19 cellular contexts compared by ENCODE assay signal in the genomic region with DNA sequence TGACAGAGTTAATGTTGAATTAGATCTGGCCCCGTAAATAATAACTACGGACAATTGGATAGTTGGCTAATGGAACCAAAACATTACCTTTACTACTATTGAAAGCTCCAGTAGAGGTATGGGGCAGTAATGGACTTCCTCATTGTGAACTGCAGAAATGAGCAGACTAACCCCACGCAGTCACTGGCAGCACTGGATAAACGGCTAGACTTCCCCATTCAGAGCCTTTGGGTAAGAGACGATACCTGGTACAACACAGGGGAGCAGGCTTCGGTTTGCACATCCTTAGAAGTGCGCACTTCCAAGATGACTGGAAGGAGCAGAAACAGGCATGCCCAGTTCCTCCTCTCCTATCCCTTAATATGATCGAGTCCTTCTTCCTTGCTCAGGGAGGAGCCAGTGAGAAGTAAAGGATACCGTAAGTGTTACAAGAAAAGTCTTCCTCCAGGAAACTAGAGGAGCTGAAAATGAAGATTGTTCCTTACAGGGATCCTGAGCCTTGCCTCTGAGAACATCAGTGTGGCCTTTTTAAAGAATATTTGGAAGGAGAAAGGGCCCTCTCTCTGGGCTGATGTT.
DNase-seq lines count a peak whose midpoint lies in the region; ATAC-seq and TF ChIP-seq lines count a peak whose summit lies in the region.
"Had no signal": no experiment of that assay in that cellular context is flagged by ENCODE, and none has a peak within 500 bp of the region (broad histone marks: within the 10 kb centered on the region; RNA-seq: fewer than 3 reads in every experiment).

No MANE protein-coding gene starts in this region.

- H3K4me2 ChIP-seq in HCT116 (ENCODE audit: low read length), result no peak overlapping the region

- no peaks in the 10 kb centered on the region for H4K20me1 ChIP-seq in HCT116 (ENCODE audit: insufficient read depth)

- H3K4me3 Mint-ChIP-seq in neural crest cell, result peak overlapping the region; percentile 33
- H3K4me3 Mint-ChIP-seq: CD8-positive, alpha-beta T cell had no signal

- 0 out of 2 replicates have a peak, but pooled peaks cover 3% of the 10 kb centered on the region for H3K9me2 ChIP-seq in HCT116 (ENCODE audit: insufficient read depth)

- H3K27ac Mint-ChIP-seq in neural crest cell (ENCODE audit: unreplicated experiment), result no peak overlapping the region
- H3K27ac Mint-ChIP-seq: CD8-positive, alpha-beta T cell had no signal

- H3K27me3 ChIP-seq in HCT116 (ENCODE audit: insufficient read depth, low read length), result no peaks in the 10 kb centered on the region
- H3K27me3 ChIP-seq: BE2C, Peyer's patch had no signal

- CTCF ChIA-PET in HCT116 (lab: Charles Lee), result no interaction called here

- peaks cover 0 to 8% of the 10 kb centered on the region in 2 experiments; a peak in 1 of 4 replicates for H3K9me3 ChIP-seq in HCT116 (ENCODE audit: control insufficient read depth in 1 of 2, insufficient read depth in 1 of 2, low read depth in 1 of 2, low read length in 2 of 2)
- H3K9me3 ChIP-seq: BE2C, Peyer's patch had no signal

- H3K79me2 ChIP-seq in HCT116 (ENCODE audit: insufficient read depth, low read length), result no peaks in the 10 kb centered on the region

- DNase-seq in Daoy (ENCODE audit: low read depth), result peak; percentile 7
- DNase-seq in HCT116 (ENCODE audit: low read depth, low spot score), result no peak
- DNase-seq in T1000 (lab: John Stamatoyannopoulos, UW), result peak; percentile 40
- DNase-seq in neural crest cell (ENCODE audit: low read depth, low spot score), result no peak
- no peak for DNase-seq in Ammon's horn (ENCODE audit: low spot score)
- no peak for DNase-seq in central memory CD4-positive, alpha-beta T cell
- no peak for DNase-seq in stimulated activated CD4-positive, alpha-beta T cell treated with anti-CD3 and anti-CD28 coated beads, Interleukin-4, amount 100 ng/mL, for 4 hours
- DNase-seq: ACHN; BE2C; CD8-positive, alpha-beta T cell; DMS79 treated with DMSO at 0.1 percent for 48 hours; GF-D8; HCEC 1CT; NCI-H1105; NCI-H1694 treated with DMSO at 0.1 percent for 48 hours; NCI-H446; NCI-H748 treated with DMSO at 0.1 percent for 48 hours; Peyer's patch; Right ventricle myocardium superior had no signal

- POLR2A ChIA-PET in HCT116 (lab: Charles Lee), result no interaction called here

- H3K9me3 Mint-ChIP-seq in neural crest cell, result peaks cover 12% of the 10 kb centered on the region

- RAD21 ChIA-PET in HCT116 (lab: Charles Lee; ENCODE audit: low non-redundant PET in 1 of 2, low total read pairs in 2 of 2, uncharacterized antibody in 2 of 2, unreplicated experiment in 2 of 2), result no interaction called here

- no TSS peak for BruUV-seq in HCT116 (replicated peaks; lab: Mats Ljungman, UMichigan)

- intact Hi-C loops in HCT116 (cut with micrococcal nuclease), result no loop called here

- no peak for ATAC-seq in HCT116
- ATAC-seq: CD8-positive, alpha-beta T cell had no signal

- no peak for TF ChIP-seq CTCF in HCT116 (IDR thresholded peaks at IDR 0.05 in 2 of 3, conservative IDR thresholded peaks at IDR 0.05 in 1 of 3; ENCODE audit: borderline replicate concordance in 1 of 3, insufficient read depth in 1 of 3, low read depth in 2 of 3, low read length in 2 of 3)
- TF ChIP-seq CTCF in neural crest cell (conservative IDR thresholded peaks at IDR 0.05), result no peak

- H3K9ac ChIP-seq in HCT116 (ENCODE audit: low read length), result no peak overlapping the region

- no peak overlapping the region for H3K27ac ChIP-seq in HCT116 (ENCODE audit: low read depth, low read length)
- H3K27ac ChIP-seq: Peyer's patch had no signal

- H3K36me3 ChIP-seq in HCT116 (ENCODE audit: control insufficient read depth in 1 of 2, insufficient read depth in 2 of 2, low read length in 2 of 2), result no peaks in the 10 kb centered on the region
- H3K36me3 ChIP-seq: BE2C, Peyer's patch had no signal

- no peaks in the 10 kb centered on the region for H3K4me1 Mint-ChIP-seq in neural crest cell

- peak overlapping the region; percentile 49 for H2AFZ ChIP-seq in HCT116 (ENCODE audit: low read depth, low read length, poor library complexity, severe bottlenecking)

- no peak overlapping the region for H3K4me3 ChIP-seq in HCT116 (replicated peaks in 1 of 2; ENCODE audit: low read depth in 1 of 2, low read length in 2 of 2)
- H3K4me3 ChIP-seq: Peyer's patch had no signal

- no peaks in the 10 kb centered on the region for H3K27me3 Mint-ChIP-seq in neural crest cell (ENCODE audit: low read depth)

- no peak for TF ChIP-seq RAD21 in HCT116 (IDR thresholded peaks at IDR 0.05; ENCODE audit: low read depth)

- no peak for TF ChIP-seq POLR2A in HCT116 (IDR thresholded peaks at IDR 0.05; ENCODE audit: borderline replicate concordance, extremely low read depth, insufficient read depth, insufficient read length)

- peaks cover 3% of the 10 kb centered on the region for H3K36me3 Mint-ChIP-seq in neural crest cell (ENCODE audit: low read depth)
- H3K36me3 Mint-ChIP-seq: CD8-positive, alpha-beta T cell had no signal

- H3K4me1 ChIP-seq in HCT116 (ENCODE audit: control insufficient read depth in 1 of 2, insufficient read depth in 2 of 2, low read length in 2 of 2), result no peaks in the 10 kb centered on the region
- H3K4me1 ChIP-seq: BE2C, Peyer's patch had no signal

TF ChIP-seq in HCT116, 20 proteins besides CTCF, POLR2A, EP300 and RAD21:
- no peak for TF ChIP-seq EZH2 (IDR thresholded peaks at IDR 0.05)
- TF ChIP-seq, protein P1, sequence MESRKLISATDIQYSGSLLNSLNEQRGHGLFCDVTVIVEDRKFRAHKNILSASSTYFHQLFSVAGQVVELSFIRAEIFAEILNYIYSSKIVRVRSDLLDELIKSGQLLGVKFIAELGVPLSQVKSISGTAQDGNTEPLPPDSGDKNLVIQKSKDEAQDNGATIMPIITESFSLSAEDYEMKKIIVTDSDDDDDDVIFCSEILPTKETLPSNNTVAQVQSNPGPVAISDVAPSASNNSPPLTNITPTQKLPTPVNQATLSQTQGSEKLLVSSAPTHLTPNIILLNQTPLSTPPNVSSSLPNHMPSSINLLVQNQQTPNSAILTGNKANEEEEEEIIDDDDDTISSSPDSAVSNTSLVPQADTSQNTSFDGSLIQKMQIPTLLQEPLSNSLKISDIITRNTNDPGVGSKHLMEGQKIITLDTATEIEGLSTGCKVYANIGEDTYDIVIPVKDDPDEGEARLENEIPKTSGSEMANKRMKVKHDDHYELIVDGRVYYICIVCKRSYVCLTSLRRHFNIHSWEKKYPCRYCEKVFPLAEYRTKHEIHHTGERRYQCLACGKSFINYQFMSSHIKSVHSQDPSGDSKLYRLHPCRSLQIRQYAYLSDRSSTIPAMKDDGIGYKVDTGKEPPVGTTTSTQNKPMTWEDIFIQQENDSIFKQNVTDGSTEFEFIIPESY (IDR thresholded peaks at IDR 0.05; ENCODE audit: extremely low read depth, insufficient replicate concordance, low read length), result no peak
- no peak for TF ChIP-seq JUND (IDR thresholded peaks at IDR 0.05)
- TF ChIP-seq EZH2phosphoT487 (IDR thresholded peaks at IDR 0.05; ENCODE audit: borderline replicate concordance), result no peak
- TF ChIP-seq MAX (IDR thresholded peaks at IDR 0.05), result no peak
- no peak for TF ChIP-seq CEBPB (IDR thresholded peaks at IDR 0.05; ENCODE audit: low read depth)
- no peak for TF ChIP-seq ZFX (IDR thresholded peaks at IDR 0.05)
- no peak for TF ChIP-seq YY1 (IDR thresholded peaks at IDR 0.05; ENCODE audit: extremely low read depth, insufficient replicate concordance, low read depth, low read length)
- no peak for TF ChIP-seq ZNF274 (IDR thresholded peaks at IDR 0.05; ENCODE audit: low read depth, low read length)
- no peak for TF ChIP-seq CBX3 (IDR thresholded peaks at IDR 0.05; ENCODE audit: low read depth)
- no peak for TF ChIP-seq SRF (IDR thresholded peaks at IDR 0.05; ENCODE audit: low read depth)
- no peak for TF ChIP-seq TCF7L2 (IDR thresholded peaks at IDR 0.05; ENCODE audit: borderline replicate concordance, extremely low read depth, insufficient read depth, insufficient read length)
- TF ChIP-seq REST (IDR thresholded peaks at IDR 0.05; ENCODE audit: low read depth), result no peak
- TF ChIP-seq SP1 (IDR thresholded peaks at IDR 0.05; ENCODE audit: low read depth), result no peak
- TF ChIP-seq POLR2AphosphoS5 (IDR thresholded peaks at IDR 0.05; ENCODE audit: low read depth, low read length), result no peak
- TF ChIP-seq ATF3 (IDR thresholded peaks at IDR 0.05), result no peak

Comparison
In these comparisons a context has a peak if more than half of its experiments do, and no peak if none do; other contexts are left out.
1. DNase-seq: peak in Daoy (single experiment) and T1000 (single experiment); none in HCT116 (single experiment), neural crest cell (single experiment), Ammon's horn (single experiment), central memory CD4-positive, alpha-beta T cell (single experiment) and stimulated activated CD4-positive, alpha-beta T cell treated with anti-CD3 and anti-CD28 coated beads, Interleukin-4, amount 100 ng/mL, for 4 hours (0 of 2).